16 cellular contexts compared by ENCODE assay signal in the genomic region with DNA sequence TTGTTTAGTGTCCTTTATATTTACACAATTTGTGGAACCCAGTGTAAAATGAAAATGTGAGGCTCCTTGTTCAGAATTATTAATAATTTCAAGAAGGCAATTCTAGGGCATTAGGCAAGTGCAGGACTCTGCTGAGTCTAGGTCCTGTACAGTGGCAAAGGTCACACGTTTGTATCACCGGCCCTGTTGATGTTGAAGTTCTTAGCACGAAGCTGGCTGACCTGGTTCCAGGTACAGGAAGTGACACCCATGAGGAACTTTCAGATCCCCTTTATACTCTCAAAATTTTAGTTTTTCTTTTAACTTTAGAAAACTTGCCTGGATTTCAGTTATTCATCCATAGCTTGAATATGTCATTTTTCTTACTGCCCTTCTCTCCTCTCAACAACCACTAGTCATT.
"Had no signal": no experiment of that assay in that cellular context is flagged by ENCODE, and none has a peak within 500 bp of the region (broad histone marks: within the 10 kb centered on the region; RNA-seq: fewer than 3 reads in every experiment).

No MANE protein-coding gene starts in this region.

- DNase-seq: activated CD4-positive, alpha-beta T cell treated with anti-CD3 and anti-CD28 coated beads, Interleukin-2, amount 50 U/mL, for 1 hour; activated CD4-positive, CD25-positive, alpha-beta regulatory T cell; activated CD8-positive, alpha-beta memory T cell treated with anti-CD3 and anti-CD28 coated beads for 24 hours; anterior cingulate cortex; cerebellar nuclear complex; effector CD8-positive, alpha-beta T cell; foreskin fibroblast; hippocampal formation; left lung; mammary epithelial cell; naive B cell; pancreas; sigmoid colon; spleen had no signal

- H3K9me3 Mint-ChIP-seq: activated T-helper 1 cell treated with anti-CD3 and anti-CD28 coated beads, Interleukin-12 subunit alpha, Interleukin-12 subunit beta, Interleukin-2, Interleukin-4 antibody, amounts not matched to agents 30 ng/mL and 10 ng/mL and 1 ng/mL, durations not matched to agents 14 hours and 24 hours and 36 hours had no signal

- H3K4me1 ChIP-seq: breast epithelium, left lung, pancreas, sigmoid colon, spleen had no signal

- H3K27me3 ChIP-seq: breast epithelium, left lung, pancreas, sigmoid colon, spleen had no signal

- H3K27ac Mint-ChIP-seq: activated T-helper 1 cell treated with anti-CD3 and anti-CD28 coated beads, Interleukin-12 subunit alpha, Interleukin-12 subunit beta, Interleukin-2, Interleukin-4 antibody, amounts not matched to agents 30 ng/mL and 10 ng/mL and 1 ng/mL, durations not matched to agents 14 hours and 24 hours and 36 hours had no signal

- H3K4me3 Mint-ChIP-seq: activated T-helper 1 cell treated with anti-CD3 and anti-CD28 coated beads, Interleukin-12 subunit alpha, Interleukin-12 subunit beta, Interleukin-2, Interleukin-4 antibody, amounts not matched to agents 30 ng/mL and 10 ng/mL and 1 ng/mL, durations not matched to agents 14 hours and 24 hours and 36 hours; naive B cell had no signal

- H3K4me3 ChIP-seq: breast epithelium, left lung, pancreas, sigmoid colon, spleen had no signal

- ATAC-seq: left lung, pancreas had no signal

- H3K27me3 Mint-ChIP-seq: naive B cell had no signal

- H3K36me3 ChIP-seq: breast epithelium, left lung, pancreas, sigmoid colon, spleen had no signal

- H3K9me3 ChIP-seq: breast epithelium, left lung, pancreas, sigmoid colon had no signal

- H3K4me1 Mint-ChIP-seq: naive B cell had no signal

- H3K27ac ChIP-seq: breast epithelium, left lung, pancreas, sigmoid colon, spleen had no signal

- H3K36me3 Mint-ChIP-seq: naive B cell had no signal
